In genomic region chr9:122821278-122821952, GRCh38 we compare ENCODE assay signal across 10 cellular contexts. TPM values are rescaled to one million over a fixed set of nuclear protein-coding genes. Genes with fewer than 3 reads are reported as not detected.
DNase-seq lines count a peak whose midpoint lies in the region; ATAC-seq, FAIRE-seq and TF ChIP-seq lines count a peak whose summit lies in the region.
"Had no signal": no experiment of that assay in that cellular context is flagged by ENCODE, and none has a peak within 500 bp of the region (broad histone marks: within the 10 kb centered on the region; RNA-seq: fewer than 3 reads in every experiment).

No MANE protein-coding gene starts in this region.

- H3K4me3 ChIP-seq in endothelial cell of umbilical vein (replicated peaks in 1 of 3; ENCODE audit: insufficient read depth in 1 of 3, low read depth in 1 of 3, low read length in 3 of 3) = no peak overlapping the region
- no peak overlapping the region for H3K4me3 ChIP-seq in naive thymus-derived CD4-positive, alpha-beta T cell (ENCODE audit: low read length)

- no peak overlapping the region for H3K4me3 Mint-ChIP-seq in CD14-positive monocyte
- peak overlapping the region in 1 of 10 donors; percentile 15 for H3K4me3 Mint-ChIP-seq in naive thymus-derived CD4-positive, alpha-beta T cell
- H3K4me3 Mint-ChIP-seq in progenitor cell of endocrine pancreas (ENCODE audit: low read depth) = no peak overlapping the region

- H3K79me2 ChIP-seq in endothelial cell of umbilical vein (ENCODE audit: control insufficient read depth, insufficient read depth, low read length) = peaks cover 17% of the 10 kb centered on the region

- peak; percentile 81 for FAIRE-seq in endothelial cell of umbilical vein (lab: Jason Lieb, UNC)
- FAIRE-seq: G401.6 had no signal

- ATAC-seq in naive thymus-derived CD4-positive, alpha-beta T cell = peak; percentile 61
- no peak for ATAC-seq in HG02642 (IDR thresholded peaks at IDR 0.05; ENCODE audit: poor library complexity, unreplicated experiment)
- ATAC-seq: Panc1 had no signal

- H3K36me3 Mint-ChIP-seq in CD14-positive monocyte (peaks cover 48 to 68% of the 10 kb centered on the region in 2 donors), progenitor cell of endocrine pancreas (ENCODE audit: insufficient read depth) (peaks cover 24% of the 10 kb centered on the region)
- peaks cover 3 to 37% (median 10%) of the 10 kb centered on the region in 5 donors for H3K36me3 Mint-ChIP-seq in naive thymus-derived CD4-positive, alpha-beta T cell

- TF ChIP-seq CTCF in CD14-positive monocyte (IDR thresholded peaks at IDR 0.05) (no peak), endothelial cell of umbilical vein (IDR thresholded peaks at IDR 0.05; ENCODE audit: extremely low read depth in 1 of 2, insufficient read depth in 1 of 2, low read depth in 1 of 2, low read length in 2 of 2) (no peak), progenitor cell of endocrine pancreas (IDR thresholded peaks at IDR 0.05; ENCODE audit: unreplicated experiment) (no peak)

- dilution Hi-C loops in endothelial cell of umbilical vein (cut with MboI; ENCODE audit: extremely low pct_ligation_motif_present, low sequenced_read_pairs) = no loop called here

- H3K9me3 Mint-ChIP-seq in CD14-positive monocyte = no peaks in the 10 kb centered on the region
- no peaks in the 10 kb centered on the region for H3K9me3 Mint-ChIP-seq in naive thymus-derived CD4-positive, alpha-beta T cell
- H3K9me3 Mint-ChIP-seq in progenitor cell of endocrine pancreas (ENCODE audit: low read depth) = no peaks in the 10 kb centered on the region

- intact Hi-C loops in CD14-positive monocyte (cut with micrococcal nuclease) (loop anchor here in 1 of 2 donors (10.0 kb wide), 1 partner anchor 557 kb away; the partner anchor contains the start of genes MRRF and RBM18), endothelial cell of umbilical vein (cut with micrococcal nuclease) (loop anchor here (1.0 to 10.0 kb wide), 3 partner anchors 82 to 1537 kb away; no protein-coding TSS in a partner anchor)
- intact Hi-C loops in naive thymus-derived CD4-positive, alpha-beta T cell (cut with micrococcal nuclease) = loop anchor here in 1 of 2 donors (10.0 kb wide), 1 partner anchor 557 kb away; the partner anchor contains the start of genes MRRF and RBM18

- H3K36me3 ChIP-seq in endothelial cell of umbilical vein (ENCODE audit: control insufficient read depth in 2 of 2, extremely low read depth in 1 of 2, insufficient read depth in 2 of 2, low read length in 2 of 2) = peaks cover 7 to 16% of the 10 kb centered on the region in 2 experiments
- H3K36me3 ChIP-seq in naive thymus-derived CD4-positive, alpha-beta T cell (ENCODE audit: control insufficient read depth in 2 of 3, insufficient read depth in 3 of 3, low read length in 3 of 3) = peaks cover 8 to 57% (median 10%) of the 10 kb centered on the region in 3 experiments

- peak; percentile 73 for TF ChIP-seq POLR2A in endothelial cell of umbilical vein (IDR thresholded peaks at IDR 0.05; ENCODE audit: low read depth, low read length)

- H3K4me1 ChIP-seq in endothelial cell of umbilical vein (ENCODE audit: control insufficient read depth, extremely low read depth, insufficient read depth, low read length) = peaks cover 66% of the 10 kb centered on the region
- H3K4me1 ChIP-seq in naive thymus-derived CD4-positive, alpha-beta T cell (ENCODE audit: control insufficient read depth in 2 of 2, insufficient read depth in 2 of 2, low read length in 2 of 2) = peaks cover 8 to 10% of the 10 kb centered on the region in 2 donors

- CTCF ChIA-PET in endothelial cell of umbilical vein (lab: Charles Lee) = interaction anchor here (1.2 to 1.8 kb wide), 5 partner anchors 11 to 722 kb away, joined by 3 to 7 read pairs (median 4); no protein-coding TSS in a partner anchor
- CTCF ChIA-PET in naive thymus-derived CD4-positive, alpha-beta T cell (lab: Charles Lee) = interaction anchor here (0.5 kb wide), 1 partner anchor 9 kb away, joined by 4 read pairs; no protein-coding TSS in a partner anchor

- H3K4me1 Mint-ChIP-seq in CD14-positive monocyte (peaks cover 21% of the 10 kb centered on the region), progenitor cell of endocrine pancreas (ENCODE audit: low read depth) (peaks cover 10% of the 10 kb centered on the region)
- H3K4me1 Mint-ChIP-seq in naive thymus-derived CD4-positive, alpha-beta T cell = peaks cover 17 to 77% (median 66%) of the 10 kb centered on the region in 7 donors

- H3K27ac Mint-ChIP-seq in CD14-positive monocyte (peak overlapping the region; percentile 66 to 88 (median 79)), progenitor cell of endocrine pancreas (no peak overlapping the region)
- peak overlapping the region; percentile 55 to 84 (median 74) for H3K27ac Mint-ChIP-seq in naive thymus-derived CD4-positive, alpha-beta T cell

- H2AFZ ChIP-seq in endothelial cell of umbilical vein (ENCODE audit: low read depth, low read length) = no peak overlapping the region

- H3K9ac ChIP-seq in endothelial cell of umbilical vein (replicated peaks; ENCODE audit: extremely low read depth, insufficient read depth, low read length) = peak overlapping the region; percentile 71

- H4K20me1 ChIP-seq in endothelial cell of umbilical vein (replicated peaks; ENCODE audit: control insufficient read depth, extremely low read depth, insufficient read depth, low read length) = no peaks in the 10 kb centered on the region

- H3K27ac ChIP-seq in endothelial cell of umbilical vein (ENCODE audit: insufficient read depth, low read depth, low read length) = peak overlapping the region; percentile 97
- no peak overlapping the region for H3K27ac ChIP-seq in naive thymus-derived CD4-positive, alpha-beta T cell (ENCODE audit: low read depth, low read length)

- peak overlapping the region; percentile 55 for H3K4me2 ChIP-seq in endothelial cell of umbilical vein (ENCODE audit: insufficient read depth, low read length)

- H3K27me3 Mint-ChIP-seq in CD14-positive monocyte (ENCODE audit: low read depth in 3 of 3) (peaks cover 0 to 2% (median 0%) of the 10 kb centered on the region in 3 donors), progenitor cell of endocrine pancreas (no peaks in the 10 kb centered on the region)
- H3K27me3 Mint-ChIP-seq in naive thymus-derived CD4-positive, alpha-beta T cell = no peaks in the 10 kb centered on the region

- DNase-seq in CD14-positive monocyte (ENCODE audit: low spot score) (peak; percentile 56), NCI-H2171 (lab: John Stamatoyannopoulos, UW) (peak; percentile 22), endothelial cell of umbilical vein (ENCODE audit: low read depth, low spot score) (peak; percentile 98), progenitor cell of endocrine pancreas (ENCODE audit: low spot score, unreplicated experiment) (no peak), EL (no peak)
- no peak for DNase-seq in naive thymus-derived CD4-positive, alpha-beta T cell
- no peak for DNase-seq in stimulated activated CD4-positive, alpha-beta T cell treated with anti-CD3 and anti-CD28 coated beads, Interleukin-2, amount 100 ng/mL, for 48 hours

- H3K27me3 ChIP-seq in endothelial cell of umbilical vein (ENCODE audit: control insufficient read depth in 2 of 2, insufficient read depth in 2 of 2, low read length in 2 of 2) = no peaks in the 10 kb centered on the region
- no peaks in the 10 kb centered on the region for H3K27me3 ChIP-seq in naive thymus-derived CD4-positive, alpha-beta T cell (ENCODE audit: control insufficient read depth in 2 of 2, insufficient read depth in 2 of 2, low read length in 2 of 2)

- H3K9me1 ChIP-seq in endothelial cell of umbilical vein (replicated peaks; ENCODE audit: control insufficient read depth, extremely low read depth, insufficient read depth, low read length) = no peaks in the 10 kb centered on the region

- no peaks in the 10 kb centered on the region for H3K9me3 ChIP-seq in endothelial cell of umbilical vein (replicated peaks; ENCODE audit: control insufficient read depth, insufficient read depth, low read length)
- no peaks in the 10 kb centered on the region for H3K9me3 ChIP-seq in naive thymus-derived CD4-positive, alpha-beta T cell (ENCODE audit: control insufficient read depth in 2 of 3, low read length in 3 of 3)

- no TSS peak for BruUV-seq in endothelial cell of umbilical vein (replicated peaks; lab: Mats Ljungman, UMichigan)

- POLR2A ChIA-PET in endothelial cell of umbilical vein (lab: Charles Lee) = interaction anchor here (0.5 to 1.5 kb wide), 2 partner anchors 39 to 110 kb away, joined by 4 to 5 read pairs; partner anchors contain the start of gene ZBTB26
- POLR2A ChIA-PET in naive thymus-derived CD4-positive, alpha-beta T cell (lab: Charles Lee) = interaction anchor here (7.4 kb wide), 1 partner anchor 6 kb away, joined by 50 read pairs; the partner anchor contains the start of gene PDCL

RNA-seq across cellular contexts. Expression of gene PDCL, which starts 7.0 kb away (rescaled TPM):
- polyA plus RNA-seq in CD14-positive monocyte = 1 to 10 TPM; 7.2 to 8.2 TPM
- total RNA-seq in endothelial cell of umbilical vein = 43.2 and 43.4 TPM in 2 replicates
- 15.2 and 20.4 TPM in 2 replicates for polyA plus RNA-seq in endothelial cell of umbilical vein
- polyA plus RNA-seq in endothelial cell of umbilical vein (2011; cell fraction: cytosol; rRNA removed) = 24.1 and 25.1 TPM in 2 replicates
- polyA plus RNA-seq in endothelial cell of umbilical vein (2011; cell fraction: nucleus; rRNA removed) = 19.0 and 19.4 TPM in 2 replicates
- 35.8 and 41.1 TPM in 2 replicates for polyA plus RNA-seq in endothelial cell of umbilical vein (2012)
- polyA minus RNA-seq in endothelial cell of umbilical vein = 45.3 and 46.9 TPM in 2 replicates
- 30.2 TPM for polyA minus RNA-seq in endothelial cell of umbilical vein (2011; cell fraction: cytosol; rRNA and poly(A)+ RNA removed)
- polyA minus RNA-seq in endothelial cell of umbilical vein (2011; cell fraction: nucleus; rRNA and poly(A)+ RNA removed) = 10.3 and 11.5 TPM in 2 replicates
- 10 to 100 TPM; 13.6 to 25.8 (median 18.1) TPM for total RNA-seq in naive thymus-derived CD4-positive, alpha-beta T cell
- 10 to 100 TPM in 1 of 2 donors, 1 to 10 TPM in 1; 8.8 to 10.5 TPM for polyA plus RNA-seq in naive thymus-derived CD4-positive, alpha-beta T cell
- 31.2 and 33.3 TPM in 2 replicates for total RNA-seq in progenitor cell of endocrine pancreas

RNA-seq across cellular contexts. Expression of gene OR1K1, which starts 21.5 kb away (rescaled TPM):
- polyA plus RNA-seq in CD14-positive monocyte (not detected), endothelial cell of umbilical vein (not detected in 2 replicates)
- total RNA-seq in endothelial cell of umbilical vein (not detected in 2 replicates), progenitor cell of endocrine pancreas (not detected in 2 replicates)
- polyA plus RNA-seq in endothelial cell of umbilical vein (2011; cell fraction: cytosol; rRNA removed) = not detected in 2 replicates
- polyA plus RNA-seq in endothelial cell of umbilical vein (2011; cell fraction: nucleus; rRNA removed) = not detected in 2 replicates
- polyA plus RNA-seq in endothelial cell of umbilical vein (2012) = not detected in 2 replicates
- polyA minus RNA-seq in endothelial cell of umbilical vein = not detected in 2 replicates
- polyA minus RNA-seq in endothelial cell of umbilical vein (2011; cell fraction: cytosol; rRNA and poly(A)+ RNA removed) = not detected
- not detected in 2 replicates for polyA minus RNA-seq in endothelial cell of umbilical vein (2011; cell fraction: nucleus; rRNA and poly(A)+ RNA removed)
- not detected for total RNA-seq in naive thymus-derived CD4-positive, alpha-beta T cell
- polyA plus RNA-seq in naive thymus-derived CD4-positive, alpha-beta T cell = not detected

RNA-seq across cellular contexts. Expression of gene OR5C1, which starts 32.7 kb away (rescaled TPM):
- polyA plus RNA-seq in CD14-positive monocyte = not detected
- not detected in 2 replicates for total RNA-seq in endothelial cell of umbilical vein
- not detected in 2 replicates for polyA plus RNA-seq in endothelial cell of umbilical vein
- polyA plus RNA-seq in endothelial cell of umbilical vein (2011; cell fraction: cytosol; rRNA removed) = not detected in 2 replicates
- polyA plus RNA-seq in endothelial cell of umbilical vein (2011; cell fraction: nucleus; rRNA removed) = not detected in 2 replicates
- not detected in 2 replicates for polyA plus RNA-seq in endothelial cell of umbilical vein (2012)
- polyA minus RNA-seq in endothelial cell of umbilical vein = not detected in 2 replicates
- not detected for polyA minus RNA-seq in endothelial cell of umbilical vein (2011; cell fraction: cytosol; rRNA and poly(A)+ RNA removed)
- not detected in 2 replicates for polyA minus RNA-seq in endothelial cell of umbilical vein (2011; cell fraction: nucleus; rRNA and poly(A)+ RNA removed)
- total RNA-seq in naive thymus-derived CD4-positive, alpha-beta T cell = not detected
- not detected for polyA plus RNA-seq in naive thymus-derived CD4-positive, alpha-beta T cell
- total RNA-seq in progenitor cell of endocrine pancreas = not detected in 2 replicates

Comparison
In these comparisons a context has a peak if more than half of its experiments do, and no peak if none do; other contexts are left out.
1. DNase-seq: peak in CD14-positive monocyte (single experiment), NCI-H2171 (single experiment) and endothelial cell of umbilical vein (single experiment); none in naive thymus-derived CD4-positive, alpha-beta T cell (0 of 9), progenitor cell of endocrine pancreas (single experiment), stimulated activated CD4-positive, alpha-beta T cell treated with anti-CD3 and anti-CD28 coated beads, Interleukin-2, amount 100 ng/mL, for 48 hours (0 of 2) and EL (single experiment).